Comparison of ENCODE assay signal across 8 cellular contexts in the genomic region with DNA sequence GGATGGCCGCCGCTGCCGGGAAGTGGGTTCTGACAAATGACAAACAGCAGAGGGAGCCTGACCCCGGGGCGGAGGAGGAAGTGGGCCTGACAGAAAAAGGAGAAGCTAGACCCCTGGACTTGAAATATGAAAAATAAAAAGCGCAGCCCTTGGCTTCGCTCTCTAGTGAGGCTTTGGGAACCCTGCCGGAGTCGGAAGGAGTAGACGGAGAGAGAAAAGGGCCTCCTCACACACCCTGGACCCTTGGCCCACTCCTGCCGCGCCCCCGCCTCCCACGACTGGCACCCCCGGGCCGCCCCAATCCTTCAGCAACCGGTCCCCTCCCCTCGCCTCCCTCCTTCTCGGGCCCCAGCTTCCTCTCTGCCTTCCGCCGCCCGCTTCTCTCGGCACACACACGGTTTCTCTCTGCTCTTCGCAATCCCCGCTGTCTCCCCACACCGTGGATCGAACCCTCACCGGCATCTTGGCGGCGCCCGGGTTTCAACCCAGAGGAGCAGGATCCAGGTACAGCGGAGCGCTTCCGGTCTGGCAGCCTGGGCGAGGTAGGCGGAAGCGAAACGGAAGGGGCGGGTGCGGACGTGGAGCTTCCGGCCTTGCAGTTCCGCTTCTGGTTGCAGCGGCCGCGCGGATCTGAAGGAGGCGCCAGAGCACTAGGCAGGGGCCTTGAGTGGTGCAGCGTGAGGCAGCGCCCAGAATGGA. TPM values are rescaled to one million over a fixed set of nuclear protein-coding genes. Genes with fewer than 3 reads are reported as not detected.
DNase-seq lines count a peak whose midpoint lies in the region; TF ChIP-seq lines count a peak whose summit lies in the region.

A gene (minus strand): TSS at position 539 of the 699 bp plus-strand sequence. CDS start 77 bp downstream, at position 462.

- H3K79me2 ChIP-seq in Loucy (ENCODE audit: insufficient read depth, low read length), result peaks cover 49% of the 10 kb centered on the region

- peaks cover 19% of the 10 kb centered on the region for H3K4me1 Mint-ChIP-seq in nephron
- H3K4me1 Mint-ChIP-seq in stimulated activated naive CD8-positive, alpha-beta T cell treated with anti-CD3 and anti-CD28 coated beads, Interleukin-15, Interleukin-2, amounts not matched to agents 100 ng/mL and 50 ng/mL, for 24 hours (ENCODE audit: low read depth), result peaks cover 47% of the 10 kb centered on the region

- H2AFZ ChIP-seq in Loucy (ENCODE audit: low read length), result peak within 1 kb of the TSS; percentile 81

- H3K9me2 ChIP-seq in Loucy (replicated peaks; ENCODE audit: low read depth, low read length), result no peaks in the 10 kb centered on the region

- peak within 1 kb of the TSS; percentile 97 to 99 (median 98) for H3K27ac Mint-ChIP-seq in nephron
- H3K27ac Mint-ChIP-seq in stimulated activated naive CD8-positive, alpha-beta T cell treated with anti-CD3 and anti-CD28 coated beads, Interleukin-15, Interleukin-2, amounts not matched to agents 100 ng/mL and 50 ng/mL, for 24 hours, result peak within 1 kb of the TSS; percentile 100

- peaks cover 14% of the 10 kb centered on the region for H3K4me1 ChIP-seq in Loucy (ENCODE audit: insufficient read depth, low read length, poor library complexity, severe bottlenecking)

- H3K9ac ChIP-seq in Loucy (ENCODE audit: low read depth, low read length, poor library complexity, severe bottlenecking), result peak within 1 kb of the TSS; percentile 96

- peaks cover 33% of the 10 kb centered on the region for H3K36me3 Mint-ChIP-seq in nephron (ENCODE audit: low read depth)
- H3K36me3 Mint-ChIP-seq in stimulated activated naive CD8-positive, alpha-beta T cell treated with anti-CD3 and anti-CD28 coated beads, Interleukin-15, Interleukin-2, amounts not matched to agents 100 ng/mL and 50 ng/mL, for 24 hours (ENCODE audit: low read depth), result peaks cover 62% of the 10 kb centered on the region

- H3K4me3 ChIP-seq in H7 (ENCODE audit: insufficient read depth, low read depth, low read length), result peak within 1 kb of the TSS; percentile 84
- H3K4me3 ChIP-seq in Loucy (ENCODE audit: low read length, poor library complexity, severe bottlenecking), result peak within 1 kb of the TSS; percentile 83
- peak within 1 kb of the TSS; percentile 97 for H3K4me3 ChIP-seq in fibroblast of pulmonary artery (replicated peaks; ENCODE audit: low read depth, low read length)

- H3K36me3 ChIP-seq in H7 (replicated peaks; ENCODE audit: control insufficient read depth, insufficient read depth, low read length), result peaks cover 8% of the 10 kb centered on the region
- peaks cover 36% of the 10 kb centered on the region for H3K36me3 ChIP-seq in Loucy (ENCODE audit: insufficient read depth, low read length)

- H3K27me3 Mint-ChIP-seq in nephron (ENCODE audit: low read depth), result no peaks in the 10 kb centered on the region
- no peaks in the 10 kb centered on the region for H3K27me3 Mint-ChIP-seq in stimulated activated naive CD8-positive, alpha-beta T cell treated with anti-CD3 and anti-CD28 coated beads, Interleukin-15, Interleukin-2, amounts not matched to agents 100 ng/mL and 50 ng/mL, for 24 hours

- in situ Hi-C loops in G401 (cut with HindIII; ENCODE audit: low sequenced_read_pairs), result no loop called here

- 0 out of 2 replicates have a peak, but pooled peaks cover 4% of the 10 kb centered on the region for H3F3A ChIP-seq in Loucy (ENCODE audit: low read depth)

- peaks cover 27% of the 10 kb centered on the region for H4K20me1 ChIP-seq in Loucy (ENCODE audit: insufficient read depth, low read length, poor library complexity, severe bottlenecking)

- DNase-seq in G401 (ENCODE audit: low spot score) (peak; percentile 96), H7 (peak; percentile 94), fibroblast of pulmonary artery (ENCODE audit: low read depth) (peak; percentile 95)
- peak; percentile 93 for DNase-seq in activated effector memory CD4-positive, alpha-beta T cell treated with Interleukin-2 at 50 U/mL for 16 hours

- H3K27me3 ChIP-seq in H7 (ENCODE audit: control insufficient read depth, insufficient read depth, low read length) (no peaks in the 10 kb centered on the region), Loucy (ENCODE audit: insufficient read depth, low read length, poor library complexity, severe bottlenecking) (no peaks in the 10 kb centered on the region)

- peak within 1 kb of the TSS; percentile 98 to 100 (median 99) for H3K4me3 Mint-ChIP-seq in nephron
- peak within 1 kb of the TSS; percentile 99 for H3K4me3 Mint-ChIP-seq in stimulated activated naive CD8-positive, alpha-beta T cell treated with anti-CD3 and anti-CD28 coated beads, Interleukin-15, Interleukin-2, amounts not matched to agents 100 ng/mL and 50 ng/mL, for 24 hours

- H3K9me3 ChIP-seq in Loucy (ENCODE audit: insufficient read depth, low read depth, low read length), result no peaks in the 10 kb centered on the region

- TF ChIP-seq POLR2A in Raji (IDR thresholded peaks at IDR 0.05; ENCODE audit: insufficient read depth, low read depth, low read length), result peak; percentile 77

- peak within 1 kb of the TSS; percentile 87 for H3K4me2 ChIP-seq in Loucy (ENCODE audit: low read depth, low read length, poor library complexity, severe bottlenecking)

- no peaks in the 10 kb centered on the region for H3K9me3 Mint-ChIP-seq in nephron
- H3K9me3 Mint-ChIP-seq in stimulated activated naive CD8-positive, alpha-beta T cell treated with anti-CD3 and anti-CD28 coated beads, Interleukin-15, Interleukin-2, amounts not matched to agents 100 ng/mL and 50 ng/mL, for 24 hours, result no peaks in the 10 kb centered on the region

- TF ChIP-seq CTCF in Loucy (conservative IDR thresholded peaks at IDR 0.05; ENCODE audit: low read length) (peak; percentile 72), fibroblast of pulmonary artery (IDR thresholded peaks at IDR 0.05; ENCODE audit: low read length, missing control alignments) (peak; percentile 74), nephron (IDR thresholded peaks at IDR 0.05; ENCODE audit: unreplicated experiment in 3 of 3) (peak; percentile 78 to 87 (median 83))

RNA-seq across cellular contexts. Expression of the gene that starts here (rescaled TPM):
- total RNA-seq in G401 (2014; rRNA removed; shearing (Covaris generic)), result 601 and 663 TPM in 2 replicates
- total RNA-seq in H7 (2014; rRNA removed; shearing (Covaris generic)), result 237 and 256 TPM in 2 replicates

Comparison
In these comparisons a context has a peak if more than half of its experiments do, and no peak if none do; other contexts are left out.
1. Peak in every context shown above with its lines: DNase-seq and H3K4me3 ChIP-seq.